Comparison of ENCODE assay signal across 9 cellular contexts in genomic region chr9:123322771-123323481, GRCh38. TPM values are rescaled to one million over a fixed set of nuclear protein-coding genes. Genes with fewer than 3 reads are reported as not detected.
A peak's percentile ranks its signal among the peaks of the same experiment; 100 is the strongest.
DNase-seq lines count a peak whose midpoint lies in the region; ATAC-seq and TF ChIP-seq lines count a peak whose summit lies in the region.
"Had no signal": no experiment of that assay in that cellular context is flagged by ENCODE, and none has a peak within 500 bp of the region (broad histone marks: within the 10 kb centered on the region; RNA-seq: fewer than 3 reads in every experiment).

No MANE protein-coding gene starts in this region.

- DNase-seq in activated CD4-positive, alpha-beta T cell treated with anti-CD3 and anti-CD28 coated beads, Interleukin-2, amount 10 ng/mL, durations not matched to agents 24 days and 14 days, result peak; percentile 86
- DNase-seq in left ventricle myocardium inferior (no peak), NCI-H1417 (lab: John Stamatoyannopoulos, UW) (no peak), testis (no peak), NCI-H1105 treated with DMSO at 0.1 percent for 48 hours (lab: John Stamatoyannopoulos, UW) (no peak)
- peak; percentile 31 to 95 (median 68) for DNase-seq in stimulated activated naive CD4-positive, alpha-beta T cell (lab: John Stamatoyannopoulos, UW)

- H3K27me3 Mint-ChIP-seq in activated CD4-positive, alpha-beta T cell treated with anti-CD3 and anti-CD28 coated beads, Interleukin-2, amount 10 ng/mL, durations not matched to agents 24 days and 14 days, result no peaks in the 10 kb centered on the region

- H3K27ac ChIP-seq in left ventricle myocardium inferior (replicated peaks) (peak overlapping the region; percentile 56), testis (no peak overlapping the region)

- no peaks in the 10 kb centered on the region for H3K36me3 Mint-ChIP-seq in activated CD4-positive, alpha-beta T cell treated with anti-CD3 and anti-CD28 coated beads, Interleukin-2, amount 10 ng/mL, durations not matched to agents 24 days and 14 days (ENCODE audit: low read depth)

- H3K9me3 ChIP-seq in left ventricle myocardium inferior (replicated peaks), result no peaks in the 10 kb centered on the region
- no peaks in the 10 kb centered on the region for H3K9me3 ChIP-seq in testis

- TF ChIP-seq POLR2A in GM19099 (IDR thresholded peaks at IDR 0.05; ENCODE audit: extremely low read depth, insufficient read length, low read depth) (peak; percentile 24), testis (IDR thresholded peaks at IDR 0.05) (no peak)

- H3K4me3 ChIP-seq in left ventricle myocardium inferior (no peak overlapping the region), testis (no peak overlapping the region)

- ATAC-seq in HG03432 (IDR thresholded peaks at IDR 0.05; ENCODE audit: unreplicated experiment), result peak; percentile 68

- no peaks in the 10 kb centered on the region for H3K9me3 Mint-ChIP-seq in activated CD4-positive, alpha-beta T cell treated with anti-CD3 and anti-CD28 coated beads, Interleukin-2, amount 10 ng/mL, durations not matched to agents 24 days and 14 days

- peak overlapping the region; percentile 62 for H3K4me3 Mint-ChIP-seq in activated CD4-positive, alpha-beta T cell treated with anti-CD3 and anti-CD28 coated beads, Interleukin-2, amount 10 ng/mL, durations not matched to agents 24 days and 14 days

- TF ChIP-seq CTCF in left ventricle myocardium inferior (IDR thresholded peaks at IDR 0.05; ENCODE audit: borderline replicate concordance) (no peak), testis (IDR thresholded peaks at IDR 0.05) (no peak)

- H3K4me1 ChIP-seq in left ventricle myocardium inferior (peaks cover 27% of the 10 kb centered on the region), testis (no peaks in the 10 kb centered on the region)

- intact Hi-C loops in activated CD4-positive, alpha-beta T cell treated with anti-CD3 and anti-CD28 coated beads, Interleukin-2, amount 10 ng/mL, durations not matched to agents 24 days and 14 days (cut with micrococcal nuclease), result loop anchor here (1.0 to 5.0 kb wide), 2 partner anchors 16 to 96 kb away; no protein-coding TSS in a partner anchor
- intact Hi-C loops in left ventricle myocardium inferior (cut with micrococcal nuclease), result no loop called here
- intact Hi-C loops in testis (cut with DNase I; ENCODE audit: low total_unique reads), result no loop called here

- H3K27me3 ChIP-seq in left ventricle myocardium inferior (ENCODE audit: low read depth), result no peaks in the 10 kb centered on the region
- H3K27me3 ChIP-seq in testis, result no peaks in the 10 kb centered on the region

- WGBS in testis, 2 donors, result 70 to 71% methylated on average over 14 of the region's 14 CpGs

- peak overlapping the region; percentile 84 for H3K27ac Mint-ChIP-seq in activated CD4-positive, alpha-beta T cell treated with anti-CD3 and anti-CD28 coated beads, Interleukin-2, amount 10 ng/mL, durations not matched to agents 24 days and 14 days

- no peaks in the 10 kb centered on the region for H3K36me3 ChIP-seq in left ventricle myocardium inferior
- H3K36me3 ChIP-seq in testis (ENCODE audit: low read depth, missing control alignments), result no peaks in the 10 kb centered on the region

- H3K4me1 Mint-ChIP-seq in activated CD4-positive, alpha-beta T cell treated with anti-CD3 and anti-CD28 coated beads, Interleukin-2, amount 10 ng/mL, durations not matched to agents 24 days and 14 days, result peaks cover 36% of the 10 kb centered on the region

RNA-seq across cellular contexts. Expression of gene CRB2, which starts 33.1 kb away (rescaled TPM):
- total RNA-seq in activated CD4-positive, alpha-beta T cell treated with anti-CD3 and anti-CD28 coated beads, Interleukin-2, amount 10 ng/mL, durations not matched to agents 24 days and 14 days, result not detected in 2 replicates
- total RNA-seq in left ventricle myocardium inferior (not detected), testis (under 1 TPM; 0.63 to 0.68 TPM)
- polyA plus RNA-seq in testis (ENCODE audit: insufficient read depth, low read depth, low replicate concordance), result 3.4 TPM
- total RNA-seq: T-helper 1 cell treated with Interleukin-12 subunit alpha and Interleukin-12 subunit beta and Interleukin-4 antibody, amounts not matched to agents 30 ng/mL and 1 ng/mL, for 36 hours had no signal

RNA-seq across cellular contexts. Expression of gene STRBP, which starts 54.5 kb away (rescaled TPM):
- total RNA-seq in activated CD4-positive, alpha-beta T cell treated with anti-CD3 and anti-CD28 coated beads, Interleukin-2, amount 10 ng/mL, durations not matched to agents 24 days and 14 days, result 25.1 and 25.8 TPM in 2 replicates
- total RNA-seq in left ventricle myocardium inferior, result 26.4 TPM
- 10 to 100 TPM; 47.8 to 66.5 TPM for total RNA-seq in testis
- polyA plus RNA-seq in testis (ENCODE audit: insufficient read depth, low read depth, low replicate concordance), result 102 TPM

Comparison
In these comparisons a context has a peak if more than half of its experiments do, and no peak if none do; other contexts are left out.
1. DNase-seq: peak in activated CD4-positive, alpha-beta T cell treated with anti-CD3 and anti-CD28 coated beads, Interleukin-2, amount 10 ng/mL, durations not matched to agents 24 days and 14 days (single experiment) and stimulated activated naive CD4-positive, alpha-beta T cell (6 of 6); none in left ventricle myocardium inferior (single experiment), NCI-H1417 (0 of 3), testis (single experiment) and NCI-H1105 treated with DMSO at 0.1 percent for 48 hours (single experiment).